13 cellular contexts compared by ENCODE assay signal in genomic region chr6:70103798-70104197, GRCh38.
DNase-seq lines count a peak whose midpoint lies in the region; ATAC-seq, FAIRE-seq and TF ChIP-seq lines count a peak whose summit lies in the region.
"Had no signal": no experiment of that assay in that cellular context is flagged by ENCODE, and none has a peak within 500 bp of the region (broad histone marks: within the 10 kb centered on the region; RNA-seq: fewer than 3 reads in every experiment).

No MANE protein-coding gene starts in this region.

- BruUV-seq in Caco-2 (replicated peaks; lab: Mats Ljungman, UMichigan): no TSS peak

- in situ Hi-C loops in astrocyte of the cerebellum (cut with HindIII; ENCODE audit: low sequenced_read_pairs): no loop called here

- no peak for DNase-seq in Caco-2
- no peak for DNase-seq in GM18507 (ENCODE audit: extremely low spot score, insufficient read length, low read depth)
- no peak for DNase-seq in astrocyte of the cerebellum (ENCODE audit: low read depth)
- no peak for DNase-seq in C1 segment of cervical spinal cord (lab: John Stamatoyannopoulos, UW)
- no peak for DNase-seq in activated CD8-positive, alpha-beta memory T cell treated with anti-CD3 and anti-CD28 coated beads for 24 hours
- DNase-seq in NCI-H524 (lab: John Stamatoyannopoulos, UW): no peak
- DNase-seq: activated B cell treated with CpG ODN at 0.5 μM for 24 hours, NCI-H526 had no signal

- intact Hi-C loops in Caco-2 (cut with micrococcal nuclease; ENCODE audit: unreplicated experiment): loop anchor here (10.0 kb wide), 2 partner anchors 929 to 1759 kb away; no protein-coding TSS in a partner anchor

- ATAC-seq in HG03025 (IDR thresholded peaks at IDR 0.05; ENCODE audit: low FRiP score, unreplicated experiment): no peak

- H3K4me3 ChIP-seq in Caco-2 (ENCODE audit: low read depth, low read length) (no peak overlapping the region), astrocyte of the cerebellum (ENCODE audit: low read depth, low read length) (no peak overlapping the region), liver (ENCODE audit: low read depth in 1 of 3, low read length in 3 of 3) (no peak overlapping the region)

- FAIRE-seq in GM18507 (lab: Jason Lieb, UNC): peak; percentile 29
- FAIRE-seq: H54 had no signal

- POLR2A ChIA-PET in Caco-2 (lab: Charles Lee): no interaction called here

- no peaks in the 10 kb centered on the region for H3K27me3 ChIP-seq in Caco-2 (replicated peaks; ENCODE audit: control insufficient read depth, insufficient read depth, low read length)
- peaks cover 0 to 2% (median 0%) of the 10 kb centered on the region in 4 donors for H3K27me3 ChIP-seq in liver (ENCODE audit: control insufficient read depth in 4 of 4, insufficient read depth in 4 of 4, low read length in 3 of 4)
- H3K27me3 ChIP-seq: neutrophil had no signal

- H3K36me3 ChIP-seq in Caco-2 (ENCODE audit: control insufficient read depth, insufficient read depth, low read length): no peaks in the 10 kb centered on the region
- no peaks in the 10 kb centered on the region for H3K36me3 ChIP-seq in liver (ENCODE audit: control insufficient read depth in 4 of 4, insufficient read depth in 3 of 4, low read depth in 1 of 4, low read length in 3 of 4)
- H3K36me3 ChIP-seq: neutrophil had no signal

- TF ChIP-seq CTCF in Caco-2 (IDR thresholded peaks at IDR 0.05; ENCODE audit: insufficient read depth in 1 of 2, low read depth in 1 of 2, low read length in 1 of 2, severe bottlenecking in 1 of 2, unreplicated experiment in 1 of 2): peak; percentile 47
- TF ChIP-seq CTCF in astrocyte of the cerebellum (IDR thresholded peaks at IDR 0.05; ENCODE audit: low read depth, low read length, missing control alignments): peak; percentile 34
- peak; percentile 51 for TF ChIP-seq CTCF in liver (IDR thresholded peaks at IDR 0.05; ENCODE audit: low read depth, low read length, missing input control)

- H3K9me3 Mint-ChIP-seq in Caco-2 (ENCODE audit: unreplicated experiment): no peaks in the 10 kb centered on the region
- H3K9me3 Mint-ChIP-seq: activated B cell treated with CpG ODN at 0.5 μM for 24 hours had no signal

- H3K36me3 Mint-ChIP-seq in Caco-2 (ENCODE audit: insufficient read depth, unreplicated experiment): no peaks in the 10 kb centered on the region
- H3K36me3 Mint-ChIP-seq: activated naive CD8-positive, alpha-beta T cell had no signal

- H3K4me3 Mint-ChIP-seq in Caco-2 (ENCODE audit: unreplicated experiment): no peak overlapping the region
- H3K4me3 Mint-ChIP-seq: activated B cell treated with CpG ODN at 0.5 μM for 24 hours; activated naive CD8-positive, alpha-beta T cell had no signal

- no peak overlapping the region for H3K27ac ChIP-seq in liver (ENCODE audit: low read depth in 1 of 2, low read length in 2 of 2)
- H3K27ac ChIP-seq: neutrophil had no signal

- CTCF ChIA-PET in Caco-2 (lab: Charles Lee): no interaction called here

- no peak overlapping the region for H3K27ac Mint-ChIP-seq in Caco-2 (ENCODE audit: unreplicated experiment)
- H3K27ac Mint-ChIP-seq: activated naive CD8-positive, alpha-beta T cell had no signal

- H3K4me1 ChIP-seq in Caco-2 (no peaks in the 10 kb centered on the region), liver (ENCODE audit: control insufficient read depth in 4 of 4, insufficient read depth in 4 of 4, low read length in 3 of 4) (no peaks in the 10 kb centered on the region)

- no peaks in the 10 kb centered on the region for H3K4me1 Mint-ChIP-seq in Caco-2 (ENCODE audit: low read depth, unreplicated experiment)

- WGBS in liver: 71% methylated on average over 1 of the region's 1 CpG

- H3K27me3 Mint-ChIP-seq in Caco-2 (ENCODE audit: insufficient read depth, unreplicated experiment): peaks cover 13% of the 10 kb centered on the region
- H3K27me3 Mint-ChIP-seq: activated B cell treated with CpG ODN at 0.5 μM for 24 hours had no signal

- no peak overlapping the region for H3K9ac ChIP-seq in liver (ENCODE audit: low read depth in 1 of 2, low read length in 2 of 2)

- TF ChIP-seq RAD21 in liver (IDR thresholded peaks at IDR 0.05): peak; percentile 36 to 70

- H3K9me3 ChIP-seq in Caco-2 (no peaks in the 10 kb centered on the region), liver (ENCODE audit: control insufficient read depth in 4 of 4, low read length in 3 of 4) (no peaks in the 10 kb centered on the region)
- H3K9me3 ChIP-seq: neutrophil had no signal

TF ChIP-seq in liver, 16 proteins besides CTCF, POLR2A, EP300 and RAD21:
- TF ChIP-seq FOXA2 (IDR thresholded peaks at IDR 0.05) (no peak), TAF1 (conservative IDR thresholded peaks at IDR 0.05) (no peak), JUND (IDR thresholded peaks at IDR 0.05) (no peak), NR2F2 (IDR thresholded peaks at IDR 0.05) (no peak), YY1 (IDR thresholded peaks at IDR 0.05) (no peak), SP1 (IDR thresholded peaks at IDR 0.05) (no peak), FOXA1 (IDR thresholded peaks at IDR 0.05) (no peak), REST (IDR thresholded peaks at IDR 0.05) (no peak)
- TF ChIP-seq, protein P1, sequence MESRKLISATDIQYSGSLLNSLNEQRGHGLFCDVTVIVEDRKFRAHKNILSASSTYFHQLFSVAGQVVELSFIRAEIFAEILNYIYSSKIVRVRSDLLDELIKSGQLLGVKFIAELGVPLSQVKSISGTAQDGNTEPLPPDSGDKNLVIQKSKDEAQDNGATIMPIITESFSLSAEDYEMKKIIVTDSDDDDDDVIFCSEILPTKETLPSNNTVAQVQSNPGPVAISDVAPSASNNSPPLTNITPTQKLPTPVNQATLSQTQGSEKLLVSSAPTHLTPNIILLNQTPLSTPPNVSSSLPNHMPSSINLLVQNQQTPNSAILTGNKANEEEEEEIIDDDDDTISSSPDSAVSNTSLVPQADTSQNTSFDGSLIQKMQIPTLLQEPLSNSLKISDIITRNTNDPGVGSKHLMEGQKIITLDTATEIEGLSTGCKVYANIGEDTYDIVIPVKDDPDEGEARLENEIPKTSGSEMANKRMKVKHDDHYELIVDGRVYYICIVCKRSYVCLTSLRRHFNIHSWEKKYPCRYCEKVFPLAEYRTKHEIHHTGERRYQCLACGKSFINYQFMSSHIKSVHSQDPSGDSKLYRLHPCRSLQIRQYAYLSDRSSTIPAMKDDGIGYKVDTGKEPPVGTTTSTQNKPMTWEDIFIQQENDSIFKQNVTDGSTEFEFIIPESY (IDR thresholded peaks at IDR 0.05): no peak
- TF ChIP-seq, protein P2, sequence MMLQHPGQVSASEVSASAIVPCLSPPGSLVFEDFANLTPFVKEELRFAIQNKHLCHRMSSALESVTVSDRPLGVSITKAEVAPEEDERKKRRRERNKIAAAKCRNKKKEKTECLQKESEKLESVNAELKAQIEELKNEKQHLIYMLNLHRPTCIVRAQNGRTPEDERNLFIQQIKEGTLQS (IDR thresholded peaks at IDR 0.05): no peak
